ENCODE assay signal across 10 cellular contexts in the genomic region with DNA sequence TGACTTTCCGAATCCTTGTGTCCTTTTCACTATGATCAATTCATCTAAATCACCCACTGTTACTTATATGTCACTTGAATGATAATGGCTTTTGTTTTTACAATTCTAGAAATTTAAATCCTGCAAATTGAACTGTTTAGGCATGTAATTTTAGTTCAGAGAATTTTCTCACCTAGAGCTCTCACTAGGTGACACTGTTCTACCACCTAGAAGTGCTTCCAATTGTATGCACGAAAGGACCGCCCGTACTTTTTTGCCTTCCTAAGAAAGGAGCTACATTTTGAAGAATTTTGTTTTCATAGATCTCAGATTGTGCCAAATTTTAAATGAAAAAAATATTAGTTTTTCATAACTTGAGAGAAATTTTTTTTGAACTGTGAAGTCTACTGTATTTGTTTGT.
DNase-seq lines count a peak whose midpoint lies in the region; ATAC-seq and TF ChIP-seq lines count a peak whose summit lies in the region.
"Had no signal": no experiment of that assay in that cellular context is flagged by ENCODE, and none has a peak within 500 bp of the region (broad histone marks: within the 10 kb centered on the region; RNA-seq: fewer than 3 reads in every experiment).

No MANE protein-coding gene starts in this region.

- no peak overlapping the region for H3K27ac ChIP-seq in C4-2B
- no peak overlapping the region for H3K27ac ChIP-seq in WERI-Rb-1
- H3K27ac ChIP-seq in upper lobe of left lung = no peak overlapping the region
- H3K27ac ChIP-seq: BLaER1 had no signal

- no peak for TF ChIP-seq POLR2A in upper lobe of left lung (IDR thresholded peaks at IDR 0.05)

- H3K4me3 ChIP-seq in H7 (ENCODE audit: insufficient read depth, low read depth, low read length) = no peak overlapping the region
- H3K4me3 ChIP-seq in WERI-Rb-1 (ENCODE audit: low read depth, low read length) = no peak overlapping the region
- H3K4me3 ChIP-seq in upper lobe of left lung = no peak overlapping the region
- H3K4me3 ChIP-seq: BLaER1 had no signal

- H3K27me3 ChIP-seq in H7 (ENCODE audit: control insufficient read depth, insufficient read depth, low read length) (no peaks in the 10 kb centered on the region), WERI-Rb-1 (ENCODE audit: insufficient read depth, low read depth, severe bottlenecking) (no peaks in the 10 kb centered on the region), upper lobe of left lung (no peaks in the 10 kb centered on the region)
- H3K27me3 ChIP-seq: BLaER1 had no signal

- WGBS in upper lobe of left lung, 2 donors = 35 to 69% methylated on average over 4 of the region's 4 CpGs

- H3K9me3 ChIP-seq in WERI-Rb-1 (ENCODE audit: severe bottlenecking) (no peaks in the 10 kb centered on the region), upper lobe of left lung (no peaks in the 10 kb centered on the region)
- H3K9me3 ChIP-seq: BLaER1 had no signal

- H3K36me3 ChIP-seq in H7 (replicated peaks; ENCODE audit: control insufficient read depth, insufficient read depth, low read length) (no peaks in the 10 kb centered on the region), WERI-Rb-1 (no peaks in the 10 kb centered on the region), upper lobe of left lung (no peaks in the 10 kb centered on the region)
- H3K36me3 ChIP-seq: BLaER1 had no signal

- DNase-seq in H7 (peak; percentile 6), WERI-Rb-1 (no peak), inferior parietal cortex (ENCODE audit: extremely low spot score) (peak; percentile 13), SIG-M5 treated with dmso at 0.1 percent for 504 hours (lab: John Stamatoyannopoulos, UW; ENCODE audit: unreplicated experiment) (no peak), upper lobe of left lung (no peak)
- DNase-seq in NK-92 treated with Interleukin-12 subunit alpha and Interleukin-12 subunit beta, amount 100 ng/mL, for 24 hours (lab: John Stamatoyannopoulos, UW) = no peak
- DNase-seq: activated T-cell treated with anti-CD3 and anti-CD28 coated beads, Interleukin-2, amount 50 U/mL, for 72 hours had no signal

- no peaks in the 10 kb centered on the region for H3K4me1 ChIP-seq in upper lobe of left lung
- H3K4me1 ChIP-seq: BLaER1 had no signal

- TF ChIP-seq EP300 in upper lobe of left lung (IDR thresholded peaks at IDR 0.05) = no peak

- ATAC-seq in upper lobe of left lung (ENCODE audit: low FRiP score in 2 of 2) = no peak
- no peak for ATAC-seq in GM18858 (IDR thresholded peaks at IDR 0.05; ENCODE audit: unreplicated experiment)
- ATAC-seq: activated T-cell treated with anti-CD3 and anti-CD28 coated beads, Interleukin-2, amount 50 U/mL, for 72 hours had no signal

- peak; percentile 69 for TF ChIP-seq CTCF in C4-2B (conservative IDR thresholded peaks at IDR 0.05)
- peak; percentile 35; the same call in 1 of the 2 replicates for TF ChIP-seq CTCF in WERI-Rb-1 (IDR thresholded peaks at IDR 0.05; ENCODE audit: low read depth, low read length)
- no peak for TF ChIP-seq CTCF in upper lobe of left lung (IDR thresholded peaks at IDR 0.05)

Comparison
In these comparisons a context has a peak if more than half of its experiments do, and no peak if none do; other contexts are left out.
1. CTCF ChIP-seq: peak in C4-2B (single experiment) and WERI-Rb-1 (single experiment); none in upper lobe of left lung (0 of 6).
2. DNase-seq: peak in H7 (single experiment) and inferior parietal cortex (single experiment); none in WERI-Rb-1 (single experiment), SIG-M5 treated with dmso at 0.1 percent for 504 hours (single experiment), upper lobe of left lung (0 of 2) and NK-92 treated with Interleukin-12 subunit alpha and Interleukin-12 subunit beta, amount 100 ng/mL, for 24 hours (single experiment).